In the genomic region with DNA sequence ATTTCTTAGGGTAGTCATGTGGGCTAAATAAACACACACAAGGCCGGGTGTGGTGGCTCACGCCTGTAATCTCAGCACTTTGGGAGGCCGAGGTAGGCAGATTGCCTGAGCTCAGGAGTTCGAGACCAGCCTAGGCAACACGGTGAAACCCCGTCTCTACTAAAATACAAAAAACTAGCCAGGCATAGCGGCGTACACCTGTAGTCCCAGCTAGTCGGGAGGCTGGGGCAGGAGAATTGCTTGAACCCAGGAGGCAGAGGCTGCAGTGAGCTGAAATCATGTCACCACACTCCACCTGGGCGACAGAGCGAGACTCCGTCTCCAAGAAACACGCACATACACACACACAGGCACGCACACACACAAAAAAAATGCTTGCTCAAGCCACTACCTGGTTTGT, we compare ENCODE assay signal across 7 cellular contexts. TPM values are rescaled to one million over a fixed set of nuclear protein-coding genes. Genes with fewer than 3 reads are reported as not detected.
"Had no signal": no experiment of that assay in that cellular context is flagged by ENCODE, and none has a peak within 500 bp of the region (broad histone marks: within the 10 kb centered on the region; RNA-seq: fewer than 3 reads in every experiment).

No MANE protein-coding gene starts in this region.

RNA-seq across cellular contexts. Expression of gene CLEC20A, which starts 6.6 kb away (rescaled TPM):
- total RNA-seq: GM23248, GM23338, H1, H4, H7, H9, HFFc6 had no signal
- polyA plus RNA-seq: GM23248, GM23338, H1 had no signal

RNA-seq across cellular contexts. Expression of gene TEX35, which starts 9.6 kb away (rescaled TPM):
- total RNA-seq: GM23248, GM23338, H1, H4, H7, H9 had no signal
- polyA plus RNA-seq: GM23248, GM23338 had no signal
